9 cellular contexts compared by ENCODE assay signal in genomic region chr5:59598547-59598874, GRCh38.
DNase-seq lines count a peak whose midpoint lies in the region; ATAC-seq, FAIRE-seq and TF ChIP-seq lines count a peak whose summit lies in the region.
"Had no signal": no experiment of that assay in that cellular context is flagged by ENCODE, and none has a peak within 500 bp of the region (broad histone marks: within the 10 kb centered on the region; RNA-seq: fewer than 3 reads in every experiment).

No MANE protein-coding gene starts in this region.

- no peak for TF ChIP-seq CTCF in epithelial cell of proximal tubule (conservative IDR thresholded peaks at IDR 0.05; ENCODE audit: low read depth, low read length)

- H3K27ac ChIP-seq in skin epidermis: peak overlapping the region in 11 of 21 experiments; percentile 2 to 73 (median 30)
- no peak overlapping the region for H3K27ac ChIP-seq in effector memory CD4-positive, alpha-beta T cell (ENCODE audit: insufficient read depth, low read length, poor library complexity, severe bottlenecking)
- H3K27ac ChIP-seq: HL-60 had no signal

- H3K36me3 ChIP-seq in effector memory CD4-positive, alpha-beta T cell (ENCODE audit: control insufficient read depth, insufficient read depth, low read length): no peaks in the 10 kb centered on the region

- no peak for FAIRE-seq in HTR-8/SVneo (lab: Jason Lieb, UNC)

- no peaks in the 10 kb centered on the region for H3K27me3 ChIP-seq in effector memory CD4-positive, alpha-beta T cell (replicated peaks; ENCODE audit: control insufficient read depth, insufficient read depth, low read length, poor library complexity, severe bottlenecking)

- DNase-seq in KBM-7 (peak; percentile 34), epithelial cell of proximal tubule (ENCODE audit: low read depth) (no peak), mucosa of gallbladder (ENCODE audit: low spot score) (no peak), HTR-8/SVneo (ENCODE audit: insufficient read length, low spot score) (no peak)
- DNase-seq in effector memory CD4-positive, alpha-beta T cell: no peak
- DNase-seq in stimulated activated CD4-positive, alpha-beta T cell treated with anti-CD3 and anti-CD28 coated beads, Interleukin-4, amount 100 ng/mL, for 4 hours: no peak

- H3K9me3 ChIP-seq in effector memory CD4-positive, alpha-beta T cell (ENCODE audit: control insufficient read depth, low read length): no peaks in the 10 kb centered on the region

- H3K4me3 ChIP-seq in epithelial cell of proximal tubule (ENCODE audit: low read depth, low read length): peak overlapping the region; percentile 53
- H3K4me3 ChIP-seq in skin epidermis: peak overlapping the region in 1 of 7 experiments; percentile 22
- H3K4me3 ChIP-seq in effector memory CD4-positive, alpha-beta T cell (ENCODE audit: insufficient read depth, low read depth, low read length, poor library complexity, severe bottlenecking): no peak overlapping the region

- peak; percentile 44 for ATAC-seq in GM19324 (IDR thresholded peaks at IDR 0.05; ENCODE audit: low FRiP score, unreplicated experiment)

- in situ Hi-C loops in KBM-7 (cut with MboI; ENCODE audit: low pct_unique_long_range_greater_than_20kb, low sequenced_read_pairs): no loop called here

- no peaks in the 10 kb centered on the region for H3K4me1 ChIP-seq in effector memory CD4-positive, alpha-beta T cell (ENCODE audit: control insufficient read depth, insufficient read depth, low read length, poor library complexity, severe bottlenecking)
